8 cellular contexts compared by ENCODE assay signal in the genomic region with DNA sequence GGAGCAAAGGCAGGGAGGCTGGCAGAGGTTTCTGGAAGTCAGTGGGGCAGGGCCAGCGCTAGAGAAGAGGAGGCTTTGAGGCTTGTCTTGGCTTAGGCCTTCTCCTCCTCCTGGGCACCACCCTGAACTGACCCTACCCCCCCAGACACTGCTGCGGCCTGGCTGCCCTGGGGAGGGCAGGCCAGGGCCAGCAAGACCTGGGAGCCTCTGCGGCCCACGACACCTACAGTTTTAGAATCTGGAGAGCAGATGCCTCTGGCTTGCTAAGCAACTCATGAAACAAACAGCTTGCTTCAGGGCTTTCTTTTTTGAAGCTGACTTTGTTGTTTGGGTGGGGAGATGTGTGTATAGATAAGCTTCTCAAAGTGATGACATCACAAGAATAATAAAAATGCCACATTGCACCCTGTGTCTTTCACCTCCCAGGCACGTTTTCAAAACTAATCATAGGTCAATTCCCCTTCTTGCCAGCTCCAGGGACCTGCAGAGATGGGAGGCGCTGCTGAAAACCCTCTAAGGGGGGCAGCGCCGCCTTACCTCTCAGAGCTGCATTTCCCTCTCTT. TPM values are rescaled to one million over a fixed set of nuclear protein-coding genes. Genes with fewer than 3 reads are reported as not detected.
DNase-seq lines count a peak whose midpoint lies in the region; ATAC-seq and TF ChIP-seq lines count a peak whose summit lies in the region.

No MANE protein-coding gene starts in this region.

- peaks cover 48 to 72% of the 10 kb centered on the region in 2 donors for H3K4me1 ChIP-seq in thyroid gland

- no peak overlapping the region for H3K4me3 Mint-ChIP-seq in activated T-cell treated with anti-CD3 and anti-CD28 coated beads, Interleukin-2, amount 50 U/mL, for 4 hours
- peak overlapping the region; percentile 39 for H3K4me3 Mint-ChIP-seq in T-helper 17 cell

- H3K36me3 Mint-ChIP-seq in activated T-cell treated with anti-CD3 and anti-CD28 coated beads, Interleukin-2, amount 50 U/mL, for 4 hours (ENCODE audit: insufficient read depth), result no peaks in the 10 kb centered on the region
- H3K36me3 Mint-ChIP-seq in T-helper 17 cell (ENCODE audit: low read depth), result peaks cover 4% of the 10 kb centered on the region

- no peak for DNase-seq in activated T-cell treated with anti-CD3 and anti-CD28 coated beads, Interleukin-2, amount 50 U/mL, for 4 hours
- DNase-seq in activated T-cell treated with anti-CD3 and anti-CD28 coated beads for 4 hours (no peak), T-helper 17 cell (peak in 2 of 3 donors; percentile 23 to 46), Right ventricle myocardium superior (peak; percentile 30), thyroid gland (peak; percentile 68 to 79), NCI-H345 treated with DMSO at 0.1 percent for 48 hours (lab: John Stamatoyannopoulos, UW; ENCODE audit: unreplicated experiment) (no peak), NCI-H1930 (lab: John Stamatoyannopoulos, UW) (no peak), SIG-M5 (lab: John Stamatoyannopoulos, UW) (no peak)

- H3K9me3 ChIP-seq in T-helper 17 cell (ENCODE audit: control insufficient read depth, low read length, poor library complexity, severe bottlenecking) (no peaks in the 10 kb centered on the region), thyroid gland (no peaks in the 10 kb centered on the region)

- peaks cover 20% of the 10 kb centered on the region for H3K4me1 Mint-ChIP-seq in activated T-cell treated with anti-CD3 and anti-CD28 coated beads, Interleukin-2, amount 50 U/mL, for 4 hours (ENCODE audit: low read depth)
- peaks cover 36% of the 10 kb centered on the region for H3K4me1 Mint-ChIP-seq in T-helper 17 cell

- TF ChIP-seq CTCF in thyroid gland (IDR thresholded peaks at IDR 0.05), result no peak

- ATAC-seq in activated T-cell treated with anti-CD3 and anti-CD28 coated beads, Interleukin-2, amount 50 U/mL, for 4 hours, result peak; percentile 38 to 54
- ATAC-seq in T-helper 17 cell, result peak; percentile 90
- ATAC-seq in Right ventricle myocardium superior (ENCODE audit: poor library complexity), result peak; percentile 34

- no peaks in the 10 kb centered on the region for H3K27me3 ChIP-seq in thyroid gland

- intact Hi-C loops in Right ventricle myocardium superior (cut with DNase I) (no loop called here), thyroid gland (cut with DNase I) (no loop called here)

- no peak for TF ChIP-seq POLR2A in thyroid gland (IDR thresholded peaks at IDR 0.05)

- WGBS in thyroid gland, 2 donors, result 46 to 72% methylated on average over 7 to 8 of the region's 8 CpGs

- peak overlapping the region; percentile 83 to 98 (median 91) for H3K27ac ChIP-seq in thyroid gland

- no peaks in the 10 kb centered on the region for H3K36me3 ChIP-seq in thyroid gland

- no peak overlapping the region for H3K4me3 ChIP-seq in thyroid gland (replicated peaks in 1 of 3)

- no peaks in the 10 kb centered on the region for H3K27me3 Mint-ChIP-seq in activated T-cell treated with anti-CD3 and anti-CD28 coated beads, Interleukin-2, amount 50 U/mL, for 4 hours (ENCODE audit: low read depth)
- peaks cover 10% of the 10 kb centered on the region for H3K27me3 Mint-ChIP-seq in T-helper 17 cell

- H3K27ac Mint-ChIP-seq in T-helper 17 cell, result peak overlapping the region; percentile 96

- H3K9me3 Mint-ChIP-seq in activated T-cell treated with anti-CD3 and anti-CD28 coated beads, Interleukin-2, amount 50 U/mL, for 4 hours, result no peaks in the 10 kb centered on the region

RNA-seq across cellular contexts. Expression of gene SMAD7, which starts 46.2 kb away (rescaled TPM):
- 10 to 100 TPM in 1 of 3 donors, 1 to 10 TPM in 2; 8.0 to 13.6 (median 9.6) TPM for total RNA-seq in activated T-cell treated with anti-CD3 and anti-CD28 coated beads, Interleukin-2, amount 50 U/mL, for 4 hours
- total RNA-seq in T-helper 17 cell (100 to 1,000 TPM; 161 to 181 TPM), Right ventricle myocardium superior (14.0 TPM), thyroid gland (10 to 100 TPM; 40.1 to 69.3 (median 59.2) TPM)

Comparison
In these comparisons a context has a peak if more than half of its experiments do, and no peak if none do; other contexts are left out.
1. ATAC-seq: peak in every context shown above with its lines; median percentile 90 in T-helper 17 cell; 46 in activated T-cell treated with anti-CD3 and anti-CD28 coated beads, Interleukin-2, amount 50 U/mL, for 4 hours; 34 in Right ventricle myocardium superior.
2. DNase-seq: peak in T-helper 17 cell (2 of 3), Right ventricle myocardium superior (single experiment) and thyroid gland (2 of 2); none in activated T-cell treated with anti-CD3 and anti-CD28 coated beads, Interleukin-2, amount 50 U/mL, for 4 hours (single experiment), activated T-cell treated with anti-CD3 and anti-CD28 coated beads for 4 hours (single experiment), NCI-H345 treated with DMSO at 0.1 percent for 48 hours (single experiment), NCI-H1930 (0 of 2) and SIG-M5 (single experiment).